In the genomic region with DNA sequence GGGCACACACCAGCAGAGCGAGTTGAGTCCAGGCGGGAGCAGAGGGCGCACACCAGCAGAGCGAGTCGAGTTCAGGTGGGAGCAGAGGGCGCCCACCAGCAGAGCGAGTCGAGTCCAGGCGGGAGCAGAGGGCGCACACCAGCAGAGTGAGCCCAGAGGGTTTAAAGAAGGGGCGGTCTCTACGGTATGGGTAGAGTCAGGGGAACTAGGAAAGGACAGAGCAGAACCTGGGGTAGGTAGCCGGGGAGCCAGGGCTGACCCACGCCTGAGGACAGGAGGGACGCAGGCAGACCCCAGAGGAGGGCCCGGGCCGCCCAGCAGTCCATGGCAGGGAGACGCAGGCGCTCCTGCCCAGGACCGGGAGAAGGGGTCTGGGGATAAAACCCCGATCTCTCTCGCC, we compare ENCODE assay signal across 1 cellular context.
TF ChIP-seq lines count a peak whose summit lies in the region.

No MANE protein-coding gene starts in this region.

TF ChIP-seq in H1, 55 proteins besides CTCF, POLR2A, EP300 and RAD21:
- TF ChIP-seq SAP30 (IDR thresholded peaks at IDR 0.05; ENCODE audit: insufficient read depth, insufficient replicate concordance, low read length) (no peak), KDM1A (IDR thresholded peaks at IDR 0.05; ENCODE audit: borderline replicate concordance, low read length) (no peak), MAFK (IDR thresholded peaks at IDR 0.05; ENCODE audit: low read depth, low read length) (no peak), CREB1 (IDR thresholded peaks at IDR 0.05) (no peak), FOSL1 (IDR thresholded peaks at IDR 0.05; ENCODE audit: insufficient read depth, low read depth, low read length) (no peak), RXRA (IDR thresholded peaks at IDR 0.05; ENCODE audit: insufficient read depth, low read depth, low read length) (no peak), ZNF274 (IDR thresholded peaks at IDR 0.05; ENCODE audit: borderline replicate concordance, extremely low read depth, low read length) (no peak), RBBP5 (IDR thresholded peaks at IDR 0.05; ENCODE audit: borderline replicate concordance, low read depth, low read length) (no peak), YY1 (IDR thresholded peaks at IDR 0.05; ENCODE audit: low read depth, low read length) (no peak), TAF7 (optimal IDR thresholded peaks at IDR 0.05; ENCODE audit: borderline replicate concordance, low read depth, low read length) (no peak), SIN3A (conservative IDR thresholded peaks at IDR 0.05 in 1 of 2, IDR thresholded peaks at IDR 0.05 in 1 of 2; ENCODE audit: low read depth in 1 of 2, low read length in 2 of 2) (no peak), BRCA1 (IDR thresholded peaks at IDR 0.05; ENCODE audit: low read depth, low read length) (no peak), GTF2F1 (IDR thresholded peaks at IDR 0.05; ENCODE audit: borderline replicate concordance, low read depth, low read length) (no peak), PHF8 (conservative IDR thresholded peaks at IDR 0.05; ENCODE audit: low read depth, low read length) (no peak), POU5F1 (IDR thresholded peaks at IDR 0.05; ENCODE audit: low read depth, low read length) (no peak), TBP (IDR thresholded peaks at IDR 0.05; ENCODE audit: low read depth, low read length) (no peak), JUND (IDR thresholded peaks at IDR 0.05; ENCODE audit: low read length) (no peak), KDM4A (IDR thresholded peaks at IDR 0.05; ENCODE audit: low read depth, low read length, severe bottlenecking) (no peak), HDAC6 (IDR thresholded peaks at IDR 0.05; ENCODE audit: low read depth, low read length) (no peak)
TF ChIP-seq in H1: peak in this region for 0.
